In genomic region chr18:61949946-61950345, GRCh38 we compare ENCODE assay signal across 14 cellular contexts. TPM values are rescaled to one million over a fixed set of nuclear protein-coding genes. Genes with fewer than 3 reads are reported as not detected.
DNase-seq lines count a peak whose midpoint lies in the region; ATAC-seq and TF ChIP-seq lines count a peak whose summit lies in the region.
"Had no signal": no experiment of that assay in that cellular context is flagged by ENCODE, and none has a peak within 500 bp of the region (broad histone marks: within the 10 kb centered on the region; RNA-seq: fewer than 3 reads in every experiment).

No MANE protein-coding gene starts in this region.

- DNase-seq in HPDE6-E6E7 (ENCODE audit: extremely low spot score) (peak; percentile 76), astrocyte of the spinal cord (ENCODE audit: low read depth, low spot score) (peak; percentile 66), fibroblast of villous mesenchyme (ENCODE audit: low read depth) (peak; percentile 66), suprapubic skin (ENCODE audit: low spot score in 2 of 2) (no peak), COLO829 (ENCODE audit: low spot score) (no peak), left lung (no peak), NCI-H510A treated with DMSO at 0.1 percent for 48 hours (lab: John Stamatoyannopoulos, UW) (no peak)
- no peak for DNase-seq in activated T-cell treated with anti-CD3 and anti-CD28 coated beads, Interleukin-2, amount 50 U/mL, for 1 hour
- DNase-seq: activated CD4-positive, alpha-beta memory T cell treated with anti-CD3 and anti-CD28 coated beads for 36 hours; activated naive CD4-positive, alpha-beta T cell treated with Interleukin-2 at 50 U/mL for 16 hours; Calu3; mucosa of descending colon; NCI-H1930; right lobe of liver had no signal

- no peak for TF ChIP-seq EP300 in suprapubic skin (IDR thresholded peaks at IDR 0.05)

- H3K4me3 ChIP-seq in astrocyte of the spinal cord (ENCODE audit: low read depth, low read length) (no peak overlapping the region), fibroblast of villous mesenchyme (ENCODE audit: low read depth, low read length) (no peak overlapping the region), suprapubic skin (no peak overlapping the region), left lung (no peak overlapping the region)
- H3K4me3 ChIP-seq: mucosa of descending colon, right lobe of liver had no signal

- intact Hi-C loops in left lung (cut with DNase I), result no loop called here

- H3K4me1 ChIP-seq in suprapubic skin, result peaks cover 32% of the 10 kb centered on the region
- H3K4me1 ChIP-seq in left lung, result no peaks in the 10 kb centered on the region
- H3K4me1 ChIP-seq: right lobe of liver had no signal

- H3K36me3 ChIP-seq in suprapubic skin (no peaks in the 10 kb centered on the region), left lung (no peaks in the 10 kb centered on the region)
- H3K36me3 ChIP-seq: right lobe of liver had no signal

- H3K9me3 ChIP-seq in suprapubic skin (no peaks in the 10 kb centered on the region), left lung (no peaks in the 10 kb centered on the region)
- H3K9me3 ChIP-seq: mucosa of descending colon, right lobe of liver had no signal

- WGBS in suprapubic skin, result 34% methylated on average over 10 of the region's 10 CpGs

- no peak for TF ChIP-seq POLR2A in suprapubic skin (IDR thresholded peaks at IDR 0.05)

- in situ Hi-C loops in astrocyte of the spinal cord (cut with HindIII; ENCODE audit: low sequenced_read_pairs), result no loop called here

- no peaks in the 10 kb centered on the region for H3K27me3 ChIP-seq in suprapubic skin
- H3K27me3 ChIP-seq in left lung, result no peaks in the 10 kb centered on the region
- H3K27me3 ChIP-seq: right lobe of liver had no signal

- no peak for TF ChIP-seq CTCF in astrocyte of the spinal cord (IDR thresholded peaks at IDR 0.05; ENCODE audit: low read depth, low read length)
- no peak for TF ChIP-seq CTCF in fibroblast of villous mesenchyme (IDR thresholded peaks at IDR 0.05; ENCODE audit: insufficient read depth, low read depth, low read length)
- TF ChIP-seq CTCF in suprapubic skin (IDR thresholded peaks at IDR 0.05), result no peak
- no peak for TF ChIP-seq CTCF in left lung (IDR thresholded peaks at IDR 0.05)

- H3K27ac ChIP-seq in suprapubic skin, result peak overlapping the region; percentile 67
- no peak overlapping the region for H3K27ac ChIP-seq in left lung
- H3K27ac ChIP-seq: right lobe of liver had no signal

- ATAC-seq in left lung, result no peak
- ATAC-seq: mucosa of descending colon, right lobe of liver had no signal

RNA-seq across cellular contexts. Expression of gene RNF152, which starts 57.1 kb away (rescaled TPM):
- total RNA-seq in fibroblast of villous mesenchyme, result 11.7 and 17.4 TPM in 2 replicates
- total RNA-seq in suprapubic skin, result 100 to 1,000 TPM in 2 of 4 donors, 10 to 100 TPM in 2; 49.3 to 143 (median 95.2) TPM
- total RNA-seq in left lung, result 10 to 100 TPM; 11.0 to 15.5 TPM

Comparison
In these comparisons a context has a peak if more than half of its experiments do, and no peak if none do; other contexts are left out.
1. DNase-seq: peak in HPDE6-E6E7 (single experiment), astrocyte of the spinal cord (single experiment) and fibroblast of villous mesenchyme (single experiment); none in suprapubic skin (0 of 2), COLO829 (single experiment), left lung (0 of 2), NCI-H510A treated with DMSO at 0.1 percent for 48 hours (single experiment) and activated T-cell treated with anti-CD3 and anti-CD28 coated beads, Interleukin-2, amount 50 U/mL, for 1 hour (single experiment).